In genomic region chr2:15618449-15618855, GRCh38 we compare ENCODE assay signal across 19 cellular contexts. TPM values are rescaled to one million over a fixed set of nuclear protein-coding genes. Genes with fewer than 3 reads are reported as not detected.
DNase-seq lines count a peak whose midpoint lies in the region; ATAC-seq, FAIRE-seq and TF ChIP-seq lines count a peak whose summit lies in the region.
"Had no signal": no experiment of that assay in that cellular context is flagged by ENCODE, and none has a peak within 500 bp of the region (broad histone marks: within the 10 kb centered on the region; RNA-seq: fewer than 3 reads in every experiment).

No MANE protein-coding gene starts in this region.

- no peaks in the 10 kb centered on the region for H3K27me3 Mint-ChIP-seq in H9 (ENCODE audit: low read depth)

- H3K27ac Mint-ChIP-seq in H9 = no peak overlapping the region; a peak in 1 of 7 replicates
- H3K27ac Mint-ChIP-seq: CD8-positive, alpha-beta T cell had no signal

- no peak overlapping the region for H4K91ac ChIP-seq in neuronal stem cell (ENCODE audit: low read depth, low read length, poor library complexity)
- H4K91ac ChIP-seq in H9 (ENCODE audit: insufficient read length, low read depth, low read length) = no peak overlapping the region

- no peak overlapping the region for H4K5ac ChIP-seq in H9 (ENCODE audit: insufficient read length, low read depth, low read length)

- H3K79me1 ChIP-seq in neuronal stem cell (ENCODE audit: low read depth, low read length) = peaks cover 3% of the 10 kb centered on the region
- H3K79me1 ChIP-seq in H9 (ENCODE audit: insufficient read depth, low read depth, low read length, poor library complexity, severe bottlenecking) = no peaks in the 10 kb centered on the region

- H2BK20ac ChIP-seq in H9 (ENCODE audit: low read depth, low read length, poor library complexity, severe bottlenecking) = no peak overlapping the region

- peak overlapping the region; percentile 77 for H3K9ac ChIP-seq in neuronal stem cell (ENCODE audit: low read depth, low read length, poor library complexity)
- H3K9ac ChIP-seq in H9 (ENCODE audit: extremely low read depth, insufficient read length, low read length) = no peak overlapping the region
- no peak overlapping the region for H3K9ac ChIP-seq in kidney (ENCODE audit: low read length in 2 of 2)

- H2BK5ac ChIP-seq in neuronal stem cell (ENCODE audit: low read length) (no peak overlapping the region), H9 (ENCODE audit: insufficient read length, low read length) (no peak overlapping the region)

- H3K9me3 Mint-ChIP-seq in H9 = no peaks in the 10 kb centered on the region
- H3K9me3 Mint-ChIP-seq: CD8-positive, alpha-beta T cell had no signal

- TF ChIP-seq CTCF in right atrium auricular region (IDR thresholded peaks at IDR 0.05) (no peak), A549 (IDR thresholded peaks at IDR 0.05) (no peak), upper lobe of right lung (IDR thresholded peaks at IDR 0.05) (no peak), H9 (conservative IDR thresholded peaks at IDR 0.05) (no peak), kidney (IDR thresholded peaks at IDR 0.05; ENCODE audit: borderline replicate concordance, extremely low read depth, insufficient read depth) (no peak)

- H3K27me3 ChIP-seq in right atrium auricular region (no peaks in the 10 kb centered on the region), neuronal stem cell (ENCODE audit: control insufficient read depth in 3 of 3, insufficient read depth in 3 of 3, low read depth in 1 of 3, low read length in 3 of 3) (no peaks in the 10 kb centered on the region), upper lobe of right lung (no peaks in the 10 kb centered on the region), H9 (ENCODE audit: insufficient read depth, low read length) (no peaks in the 10 kb centered on the region)

- intact Hi-C loops in Right ventricle myocardium inferior (cut with DNase I) (no loop called here), upper lobe of right lung (cut with DNase I) (no loop called here), kidney (cut with DNase I) (no loop called here)

- no peak overlapping the region for H2BK12ac ChIP-seq in neuronal stem cell (ENCODE audit: low read length)
- no peak overlapping the region for H2BK12ac ChIP-seq in H9 (ENCODE audit: insufficient read length, low read depth, low read length)

- H4K20me1 ChIP-seq in H9 (ENCODE audit: control insufficient read depth, insufficient read depth, insufficient read length) = no peaks in the 10 kb centered on the region

- no peak for TF ChIP-seq RAD21 in A549 (conservative IDR thresholded peaks at IDR 0.05 in 1 of 2, IDR thresholded peaks at IDR 0.05 in 1 of 2)

- POLR2A ChIA-PET in A549 (lab: Yijun Ruan, JAX) = no interaction called here

- H3K4me1 ChIP-seq in right atrium auricular region (no peaks in the 10 kb centered on the region), A549 (no peaks in the 10 kb centered on the region), neuronal stem cell (ENCODE audit: control insufficient read depth in 2 of 2, insufficient read depth in 1 of 2, low read depth in 1 of 2, low read length in 2 of 2) (no peaks in the 10 kb centered on the region), upper lobe of right lung (no peaks in the 10 kb centered on the region), H9 (ENCODE audit: insufficient read depth, low read length) (no peaks in the 10 kb centered on the region), kidney (ENCODE audit: control insufficient read depth in 1 of 2, insufficient read depth in 1 of 2, low read depth in 1 of 2, low read length in 2 of 2) (no peaks in the 10 kb centered on the region)
- H3K4me1 ChIP-seq: Caco-2 had no signal

- WGBS in A549 (ENCODE audit: missing lambda C conversion rate) = 89% methylated on average over 16 of the region's 16 CpGs
- WGBS in neuronal stem cell (ENCODE audit: extremely low coverage in 2 of 2, insufficient read length in 2 of 2, insufficient replicate concordance in 1 of 2), 2 donors = no CpG with 5 or more reads among the region's 16 CpGs
- WGBS in H9 (ENCODE audit: extremely low coverage, insufficient read length, low lambda C conversion rate) = no CpG with 5 or more reads among the region's 16 CpGs

- CTCF ChIA-PET in A549 (lab: Yijun Ruan, JAX) = interaction anchor here (2.8 kb wide), 1 partner anchor 19 kb away, joined by 15 read pairs; no protein-coding TSS in a partner anchor

- H2BK15ac ChIP-seq in neuronal stem cell (ENCODE audit: low read length) = no peak overlapping the region
- H2BK15ac ChIP-seq in H9 (ENCODE audit: low read depth, low read length) = no peak overlapping the region

- DNase-seq in Right ventricle myocardium inferior (ENCODE audit: missing footprints) (no peak), right atrium auricular region (ENCODE audit: low spot score) (no peak), A549 (ENCODE audit: low read depth in 1 of 2, low spot score in 1 of 2) (no peak), neuronal stem cell (ENCODE audit: low spot score) (no peak), upper lobe of right lung (no peak), H9 (no peak), kidney (no peak)
- DNase-seq: ACHN; AML-193; C1 segment of cervical spinal cord; Caco-2; CD8-positive, alpha-beta T cell; DMS153; DND-41; GOT3; HCEC 1CT had no signal

- H3K18ac ChIP-seq in neuronal stem cell (ENCODE audit: low read length) (no peak overlapping the region), H9 (ENCODE audit: insufficient read length, low read depth, low read length) (no peak overlapping the region)

- FAIRE-seq in A549 (lab: Jason Lieb, UNC) = no peak
- FAIRE-seq in kidney (lab: Jason Lieb, UNC) = no peak
- FAIRE-seq: GM12892, H54 had no signal

- H3K4ac ChIP-seq in neuronal stem cell (ENCODE audit: low read length) = no peak overlapping the region
- no peak overlapping the region for H3K4ac ChIP-seq in H9 (ENCODE audit: low read depth, low read length)

- H3K4me1 Mint-ChIP-seq in H9 = no peaks in the 10 kb centered on the region

- ATAC-seq in Right ventricle myocardium inferior = peak; percentile 23
- ATAC-seq in A549 = peak; percentile 37 to 47; a peak in 5 of 6 replicates
- peak; percentile 29 for ATAC-seq in upper lobe of right lung
- ATAC-seq: CD8-positive, alpha-beta T cell had no signal

- H2AFZ ChIP-seq in neuronal stem cell (ENCODE audit: low read length) = no peak overlapping the region
- H2AFZ ChIP-seq in H9 (ENCODE audit: low read length) = no peak overlapping the region

- H3K36me3 ChIP-seq in right atrium auricular region (peaks cover 63% of the 10 kb centered on the region), neuronal stem cell (replicated peaks in 1 of 2; ENCODE audit: control insufficient read depth in 2 of 2, insufficient read depth in 2 of 2, low read length in 2 of 2) (peaks cover 15 to 97% of the 10 kb centered on the region in 2 donors), upper lobe of right lung (peaks cover 99% of the 10 kb centered on the region), kidney (ENCODE audit: control insufficient read depth in 1 of 2, insufficient read depth in 2 of 2, low read length in 2 of 2) (peaks cover 13 to 20% of the 10 kb centered on the region in 2 donors)

- TF ChIP-seq POLR2A in A549 (IDR thresholded peaks at IDR 0.05; ENCODE audit: low read length) = no peak

- H3K23me2 ChIP-seq in H9 (ENCODE audit: insufficient read length, low read depth, low read length, poor library complexity, severe bottlenecking) = no peaks in the 10 kb centered on the region

- H4K8ac ChIP-seq in neuronal stem cell (ENCODE audit: low read depth, low read length) = no peak overlapping the region
- H4K8ac ChIP-seq in H9 (replicated peaks; ENCODE audit: insufficient read length, low read depth, low read length) = no peak overlapping the region

- no peak for TF ChIP-seq EP300 in A549 (IDR thresholded peaks at IDR 0.05)

- no peak overlapping the region for H3K4me3 Mint-ChIP-seq in H9
- H3K4me3 Mint-ChIP-seq: CD8-positive, alpha-beta T cell had no signal

- H3K23ac ChIP-seq in neuronal stem cell (ENCODE audit: low read depth, low read length, poor library complexity) (no peak overlapping the region), H9 (ENCODE audit: insufficient read length, low read depth, low read length) (no peak overlapping the region)

- H3K4me3 ChIP-seq in right atrium auricular region (no peak overlapping the region), A549 (no peak overlapping the region), neuronal stem cell (ENCODE audit: low read length in 2 of 2) (no peak overlapping the region), upper lobe of right lung (no peak overlapping the region), kidney (ENCODE audit: low read length in 2 of 2) (no peak overlapping the region)

- H2AK5ac ChIP-seq in neuronal stem cell (ENCODE audit: low read depth, low read length) (no peak overlapping the region), H9 (ENCODE audit: insufficient read length, low read length) (no peak overlapping the region)

- H3K9me3 ChIP-seq in right atrium auricular region (no peaks in the 10 kb centered on the region), A549 (no peaks in the 10 kb centered on the region), neuronal stem cell (replicated peaks in 1 of 2; ENCODE audit: control insufficient read depth in 2 of 2, insufficient read depth in 1 of 2, low read depth in 1 of 2, low read length in 2 of 2) (peaks cover 0 to 1% of the 10 kb centered on the region in 2 donors), upper lobe of right lung (no peaks in the 10 kb centered on the region), H9 (ENCODE audit: control insufficient read depth, low read depth, low read length) (no peaks in the 10 kb centered on the region), kidney (ENCODE audit: control insufficient read depth in 1 of 2, low read length in 2 of 2) (no peaks in the 10 kb centered on the region)
- H3K9me3 ChIP-seq: Caco-2 had no signal

- H2BK120ac ChIP-seq in neuronal stem cell (ENCODE audit: low read depth, low read length) (no peak overlapping the region), H9 (ENCODE audit: low read depth, low read length, poor library complexity, severe bottlenecking) (no peak overlapping the region)

- H3K36me3 Mint-ChIP-seq in H9 (ENCODE audit: insufficient read depth in 1 of 3, low read depth in 3 of 3) = peaks cover 18 to 74% (median 57%) of the 10 kb centered on the region in 3 experiments; a peak in 6 of 7 replicates

- H3K14ac ChIP-seq in neuronal stem cell (ENCODE audit: low read length) (no peak overlapping the region), H9 (ENCODE audit: insufficient read depth, low read length) (no peak overlapping the region)

- H3K56ac ChIP-seq in H9 (ENCODE audit: insufficient read length, low read depth, low read length) = no peak overlapping the region

- no peak overlapping the region for H3T11ph ChIP-seq in H9 (ENCODE audit: low read length)

- H3K27ac ChIP-seq in right atrium auricular region (no peak overlapping the region), A549 (no peak overlapping the region), neuronal stem cell (replicated peaks; ENCODE audit: low read length) (no peak overlapping the region), upper lobe of right lung (no peak overlapping the region), H9 (ENCODE audit: insufficient read length, low read depth, low read length) (no peak overlapping the region), kidney (ENCODE audit: low read depth in 2 of 2, low read length in 2 of 2) (no peak overlapping the region)
- H3K27ac ChIP-seq: 22Rv1 had no signal

- no peaks in the 10 kb centered on the region for H3K79me2 ChIP-seq in H9 (ENCODE audit: insufficient read depth, low read length)

- H3K4me2 ChIP-seq in A549 = no peak overlapping the region
- H3K4me2 ChIP-seq in neuronal stem cell (ENCODE audit: insufficient read depth, low read length, poor library complexity, severe bottlenecking) = no peak overlapping the region
- no peak overlapping the region for H3K4me2 ChIP-seq in H9 (ENCODE audit: insufficient read depth, insufficient read length, low read length)

RNA-seq across cellular contexts. Expression of gene DDX1, which starts 26.8 kb away (rescaled TPM):
- total RNA-seq in Right ventricle myocardium inferior (142 TPM), right atrium auricular region (10 to 100 TPM; 60.1 to 75.9 TPM), upper lobe of right lung (68.6 TPM), H9 (2021) (118 and 120 TPM in 2 replicates), kidney (90.0 TPM)
- polyA plus RNA-seq in A549 (2011; rRNA removed) (166 and 214 TPM in 2 replicates), A549 (2017; fragmentation: RNase III; extraction: RNeasy Plus Mini Kit Qiagen cat#74134 plus additional on column Dnase treatment) (157 to 176 TPM (median 160 TPM) in 3 replicates), kidney (ENCODE audit: insufficient read depth, low read depth, low replicate concordance) (84.0 TPM)
- 60.7 and 76.3 TPM in 2 replicates for polyA plus RNA-seq in A549 (2012; cell fraction: cytosol; rRNA removed)
- 27.4 and 41.0 TPM in 2 replicates for polyA plus RNA-seq in A549 (2012; cell fraction: nucleus; rRNA removed)
- polyA minus RNA-seq in A549 (2011; rRNA and poly(A)+ RNA removed) = 34.0 and 36.3 TPM in 2 replicates
- 72.6 TPM for polyA plus RNA-seq in neuronal stem cell (2013, experiment 1 of 2)
- polyA plus RNA-seq in neuronal stem cell (2013, experiment 2 of 2) = 72.6 TPM

RNA-seq across cellular contexts. Expression of gene NBAS, which starts 57.3 kb away (rescaled TPM):
- total RNA-seq in Right ventricle myocardium inferior = 60.2 TPM
- total RNA-seq in right atrium auricular region = 10 to 100 TPM; 31.1 to 39.1 TPM
- polyA plus RNA-seq in A549 (2011; rRNA removed) = 34.9 and 45.1 TPM in 2 replicates
- 9.7 and 11.2 TPM in 2 replicates for polyA plus RNA-seq in A549 (2012; cell fraction: cytosol; rRNA removed)
- polyA plus RNA-seq in A549 (2012; cell fraction: nucleus; rRNA removed) = 30.2 and 38.0 TPM in 2 replicates
- 15.9 to 16.7 TPM (median 16.6 TPM) in 3 replicates for polyA plus RNA-seq in A549 (2017; fragmentation: RNase III; extraction: RNeasy Plus Mini Kit Qiagen cat#74134 plus additional on column Dnase treatment)
- polyA minus RNA-seq in A549 (2011; rRNA and poly(A)+ RNA removed) = 95.3 and 103 TPM in 2 replicates
- 27.8 TPM for polyA plus RNA-seq in neuronal stem cell (2013, experiment 1 of 2)
- polyA plus RNA-seq in neuronal stem cell (2013, experiment 2 of 2) = 28.6 TPM
- total RNA-seq in upper lobe of right lung = 38.8 TPM
- total RNA-seq in H9 (2021) = 29.7 and 32.5 TPM in 2 replicates
- total RNA-seq in kidney = 44.2 TPM
- polyA plus RNA-seq in kidney (ENCODE audit: insufficient read depth, low read depth, low replicate concordance) = 40.8 TPM
